ENCODE assay signal across 29 cellular contexts in the genomic region with DNA sequence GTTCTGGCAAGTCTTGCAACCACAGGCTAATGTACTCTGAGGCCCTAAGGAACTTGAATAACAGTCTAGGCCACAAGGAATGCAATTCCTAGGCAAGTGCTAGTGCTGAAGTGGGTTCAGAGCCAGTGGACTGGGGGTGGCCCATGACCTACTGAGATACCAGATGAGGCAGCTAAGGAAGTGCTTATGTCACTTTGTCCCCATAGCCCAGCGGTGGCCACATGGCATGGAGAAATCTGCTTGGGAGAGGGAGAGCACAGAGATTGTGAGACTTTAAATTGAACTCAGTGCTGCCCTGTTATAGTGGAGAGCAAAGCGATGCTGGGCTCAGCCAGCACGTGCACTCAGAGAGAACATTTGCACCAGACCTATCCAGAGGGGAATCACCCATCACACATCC.
"Had no signal": no experiment of that assay in that cellular context is flagged by ENCODE, and none has a peak within 500 bp of the region (broad histone marks: within the 10 kb centered on the region; RNA-seq: fewer than 3 reads in every experiment).

No MANE protein-coding gene starts in this region.

- H3K27ac ChIP-seq: neutrophil, ovary, parathyroid adenoma, psoas muscle, right lobe of liver, sigmoid colon, suprapubic skin, testis, tibial artery, transverse colon, upper lobe of right lung, uterus had no signal

- H3K4me3 ChIP-seq: ovary, psoas muscle, right lobe of liver, sigmoid colon, suprapubic skin, testis, tibial artery, transverse colon, upper lobe of right lung, uterus had no signal

- H3K9me3 ChIP-seq: neutrophil, ovary, psoas muscle, right lobe of liver, sigmoid colon, suprapubic skin, testis, tibial artery, upper lobe of right lung, uterus had no signal

- H3K4me3 Mint-ChIP-seq: naive thymus-derived CD4-positive, alpha-beta T cell; natural killer cell; nephron; stimulated activated effector memory CD8-positive, alpha-beta T cell treated with anti-CD3 and anti-CD28 coated beads, Interleukin-12 subunit alpha, Interleukin-12 subunit beta, amount 100 ng/mL, for 72 hours; stimulated activated naive CD8-positive, alpha-beta T cell treated with anti-CD3 and anti-CD28 coated beads, Interleukin-15, amount 100 ng/mL, for 72 hours; type B pancreatic cell had no signal

- H3K9me3 Mint-ChIP-seq: type B pancreatic cell had no signal

- H3K36me3 Mint-ChIP-seq: naive thymus-derived CD4-positive, alpha-beta T cell; stimulated activated effector memory CD8-positive, alpha-beta T cell treated with anti-CD3 and anti-CD28 coated beads, Interleukin-12 subunit alpha, Interleukin-12 subunit beta, amount 100 ng/mL, for 72 hours; type B pancreatic cell had no signal

- ATAC-seq: naive thymus-derived CD4-positive, alpha-beta T cell; natural killer cell; psoas muscle; right cardiac atrium; right lobe of liver; stimulated activated effector memory CD8-positive, alpha-beta T cell treated with anti-CD3 and anti-CD28 coated beads, Interleukin-12 subunit alpha, Interleukin-12 subunit beta, amount 100 ng/mL, for 72 hours; stimulated activated naive CD8-positive, alpha-beta T cell treated with anti-CD3 and anti-CD28 coated beads, Interleukin-15, amount 100 ng/mL, for 72 hours; stimulated activated naive CD8-positive, alpha-beta T cell treated with anti-CD3 and anti-CD28 coated beads, Interleukin-15, Interleukin-2, amounts not matched to agents 100 U/mL and 50 U/mL, for 24 hours; upper lobe of right lung had no signal

- H3K27me3 Mint-ChIP-seq: naive thymus-derived CD4-positive, alpha-beta T cell; progenitor cell of endocrine pancreas; stimulated activated naive CD8-positive, alpha-beta T cell treated with anti-CD3 and anti-CD28 coated beads, Interleukin-15, amount 100 ng/mL, for 72 hours; type B pancreatic cell had no signal

- H3K27me3 ChIP-seq: neutrophil, ovary, right lobe of liver, sigmoid colon, suprapubic skin, testis, tibial artery, transverse colon, upper lobe of right lung, uterus had no signal

- DNase-seq: naive thymus-derived CD4-positive, alpha-beta T cell; natural killer cell; nucleus accumbens; ovary; psoas muscle; right cardiac atrium; right lobe of liver; sigmoid colon; small intestine; stimulated activated CD4-positive, alpha-beta T cell treated with anti-CD3 and anti-CD28 coated beads, Interleukin-15, amount 100 ng/mL, for 24 hours; stimulated activated CD4-positive, alpha-beta T cell treated with anti-CD3 and anti-CD28 coated beads, Interleukin-2, amount 100 ng/mL, for 24 hours; stimulated activated CD4-positive, alpha-beta T cell treated with anti-CD3 and anti-CD28 coated beads, Interleukin-2, amount 100 ng/mL, for 48 hours; stimulated activated CD4-positive, alpha-beta T cell treated with anti-CD3 and anti-CD28 coated beads, Interleukin-4, amount 100 ng/mL, for 24 hours; stimulated activated naive CD4-positive, alpha-beta T cell; stimulated activated naive CD8-positive, alpha-beta T cell treated with anti-CD3 and anti-CD28 coated beads, Interleukin-15, amount 100 ng/mL, for 72 hours; stimulated activated naive CD8-positive, alpha-beta T cell treated with anti-CD3 and anti-CD28 coated beads, Interleukin-15, Interleukin-2, amounts not matched to agents 100 U/mL and 50 U/mL, for 24 hours; substantia nigra; testis; tibial artery; transverse colon; upper lobe of right lung; uterus had no signal

- H3K4me1 ChIP-seq: parathyroid adenoma, psoas muscle, right lobe of liver, sigmoid colon, suprapubic skin, testis, tibial artery, transverse colon, upper lobe of right lung, uterus had no signal

- H3K9ac ChIP-seq: parathyroid adenoma had no signal

- H3K27ac Mint-ChIP-seq: naive thymus-derived CD4-positive, alpha-beta T cell; natural killer cell; nephron; progenitor cell of endocrine pancreas; stimulated activated effector memory CD8-positive, alpha-beta T cell treated with anti-CD3 and anti-CD28 coated beads, Interleukin-12 subunit alpha, Interleukin-12 subunit beta, amount 100 ng/mL, for 72 hours; stimulated activated naive CD8-positive, alpha-beta T cell treated with anti-CD3 and anti-CD28 coated beads, Interleukin-15, amount 100 ng/mL, for 72 hours; type B pancreatic cell had no signal

- H3K4me1 Mint-ChIP-seq: naive thymus-derived CD4-positive, alpha-beta T cell; natural killer cell; nephron; stimulated activated effector memory CD8-positive, alpha-beta T cell treated with anti-CD3 and anti-CD28 coated beads, Interleukin-12 subunit alpha, Interleukin-12 subunit beta, amount 100 ng/mL, for 72 hours; stimulated activated naive CD8-positive, alpha-beta T cell treated with anti-CD3 and anti-CD28 coated beads, Interleukin-15, amount 100 ng/mL, for 72 hours had no signal

- H3K36me3 ChIP-seq: neutrophil, ovary, right lobe of liver, sigmoid colon, suprapubic skin, tibial artery, transverse colon, upper lobe of right lung, uterus had no signal
